Comparison of ENCODE assay signal across 8 cellular contexts in genomic region chr20:297925-298754, GRCh38. TPM values are rescaled to one million over a fixed set of nuclear protein-coding genes. Genes with fewer than 3 reads are reported as not detected.
DNase-seq lines count a peak whose midpoint lies in the region; ATAC-seq and TF ChIP-seq lines count a peak whose summit lies in the region.

No MANE protein-coding gene starts in this region.

- H3K4me3 ChIP-seq in BLaER1: peak overlapping the region; percentile 99
- H3K4me3 ChIP-seq in mucosa of descending colon: peak overlapping the region; percentile 90

- no peaks in the 10 kb centered on the region for H3K27me3 ChIP-seq in BLaER1

- H4K20me1 ChIP-seq in BLaER1: peaks cover 35% of the 10 kb centered on the region

- TF ChIP-seq CTCF in mucosa of descending colon (IDR thresholded peaks at IDR 0.05): no peak

- peak overlapping the region; percentile 100 for H3K27ac ChIP-seq in BLaER1

- peak overlapping the region; percentile 100 for H3K9ac ChIP-seq in BLaER1

- DNase-seq in NCI-H748 treated with DMSO at 0.1 percent for 48 hours (lab: John Stamatoyannopoulos, UW) (peak; percentile 57), erythroblast (lab: John Stamatoyannopoulos, UW) (peak; percentile 75 to 82), mucosa of descending colon (peak; percentile 84 to 91 (median 87))
- peak; percentile 32 for DNase-seq in activated CD8-positive, alpha-beta memory T cell treated with anti-CD3 and anti-CD28 coated beads, Interleukin-2, amount 50 U/mL, for 4 hours
- DNase-seq in stimulated activated naive CD4-positive, alpha-beta T cell (lab: John Stamatoyannopoulos, UW): peak in 5 of 6 experiments; percentile 14 to 54 (median 33)

- intact Hi-C loops in mucosa of descending colon (cut with DNase I, micrococcal nuclease): no loop called here

- H3K9me3 ChIP-seq in BLaER1: no peaks in the 10 kb centered on the region
- no peaks in the 10 kb centered on the region for H3K9me3 ChIP-seq in mucosa of descending colon

- TF ChIP-seq POLR2A in GM19099 (IDR thresholded peaks at IDR 0.05; ENCODE audit: extremely low read depth, insufficient read length, low read depth) (peak; percentile 52), erythroblast (IDR thresholded peaks at IDR 0.05; ENCODE audit: low read length) (no peak)

- H3K36me3 ChIP-seq in BLaER1 (peaks cover 37% of the 10 kb centered on the region), mucosa of descending colon (ENCODE audit: low read depth) (no peaks in the 10 kb centered on the region)

- peak; percentile 20 for ATAC-seq in HG03342 (IDR thresholded peaks at IDR 0.05; ENCODE audit: unreplicated experiment)
- ATAC-seq in mucosa of descending colon: peak; percentile 88

- peaks cover 54% of the 10 kb centered on the region for H3K4me1 ChIP-seq in BLaER1
- H3K4me1 ChIP-seq in mucosa of descending colon (ENCODE audit: low read depth): peaks cover 17% of the 10 kb centered on the region

- peak overlapping the region; percentile 87 for H3K4me2 ChIP-seq in BLaER1

RNA-seq across cellular contexts. Expression of gene ZCCHC3, which starts 0.8 kb away (rescaled TPM):
- total RNA-seq in mucosa of descending colon: 10 to 100 TPM; 12.0 to 18.7 (median 12.6) TPM

RNA-seq across cellular contexts. Expression of gene C20orf96, which starts 7.6 kb away (rescaled TPM):
- 10 to 100 TPM in 2 of 3 donors, 1 to 10 TPM in 1; 6.8 to 12.1 (median 11.3) TPM for total RNA-seq in mucosa of descending colon

RNA-seq across cellular contexts. Expression of gene SOX12, which starts 27.2 kb away (rescaled TPM):
- 10 to 100 TPM in 1 of 3 donors, 1 to 10 TPM in 2; 3.9 to 24.0 (median 4.5) TPM for total RNA-seq in mucosa of descending colon

RNA-seq across cellular contexts. Expression of gene DEFB132, which starts 40.6 kb away (rescaled TPM):
- not detected for total RNA-seq in mucosa of descending colon

RNA-seq across cellular contexts. Expression of gene NRSN2, which starts 48.8 kb away (rescaled TPM):
- 10 to 100 TPM in 2 of 3 donors, 1 to 10 TPM in 1; 8.7 to 21.1 (median 13.1) TPM for total RNA-seq in mucosa of descending colon

Comparison
In these comparisons a context has a peak if more than half of its experiments do, and no peak if none do; other contexts are left out.
1. Peak in every context shown above with its lines: DNase-seq, ATAC-seq, H3K4me3 ChIP-seq and H3K27ac ChIP-seq.
2. DNase-seq: peak in every context shown above with its lines; median percentile 87 in mucosa of descending colon; 78 in erythroblast; 57 in NCI-H748 treated with DMSO at 0.1 percent for 48 hours; 33 in stimulated activated naive CD4-positive, alpha-beta T cell; 32 in activated CD8-positive, alpha-beta memory T cell treated with anti-CD3 and anti-CD28 coated beads, Interleukin-2, amount 50 U/mL, for 4 hours.